ENCODE assay signal across 1 cellular context in the genomic region with DNA sequence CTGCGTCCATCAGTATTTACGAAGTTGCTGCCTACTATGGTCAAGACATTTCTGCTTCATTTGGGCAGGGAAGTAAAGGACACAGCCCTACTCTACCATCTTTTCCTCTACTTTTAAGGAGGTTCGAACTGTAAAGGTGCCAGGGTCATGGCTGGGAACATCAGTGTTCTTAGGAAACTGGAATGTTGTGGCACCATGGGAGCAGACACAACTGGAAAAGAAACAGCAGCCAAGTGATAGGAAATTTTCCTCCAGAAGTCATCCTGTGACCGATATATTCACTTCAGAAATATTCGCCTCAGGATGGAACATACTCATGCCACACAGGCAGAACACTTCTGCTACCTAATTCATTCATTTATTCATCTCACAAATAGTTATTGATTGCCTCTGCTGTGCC.
TF ChIP-seq lines count a peak whose summit lies in the region.

No MANE protein-coding gene starts in this region.

TF ChIP-seq in WTC11, 78 proteins besides CTCF, POLR2A, EP300 and RAD21 (continued from another document):
- TF ChIP-seq, protein P1, sequence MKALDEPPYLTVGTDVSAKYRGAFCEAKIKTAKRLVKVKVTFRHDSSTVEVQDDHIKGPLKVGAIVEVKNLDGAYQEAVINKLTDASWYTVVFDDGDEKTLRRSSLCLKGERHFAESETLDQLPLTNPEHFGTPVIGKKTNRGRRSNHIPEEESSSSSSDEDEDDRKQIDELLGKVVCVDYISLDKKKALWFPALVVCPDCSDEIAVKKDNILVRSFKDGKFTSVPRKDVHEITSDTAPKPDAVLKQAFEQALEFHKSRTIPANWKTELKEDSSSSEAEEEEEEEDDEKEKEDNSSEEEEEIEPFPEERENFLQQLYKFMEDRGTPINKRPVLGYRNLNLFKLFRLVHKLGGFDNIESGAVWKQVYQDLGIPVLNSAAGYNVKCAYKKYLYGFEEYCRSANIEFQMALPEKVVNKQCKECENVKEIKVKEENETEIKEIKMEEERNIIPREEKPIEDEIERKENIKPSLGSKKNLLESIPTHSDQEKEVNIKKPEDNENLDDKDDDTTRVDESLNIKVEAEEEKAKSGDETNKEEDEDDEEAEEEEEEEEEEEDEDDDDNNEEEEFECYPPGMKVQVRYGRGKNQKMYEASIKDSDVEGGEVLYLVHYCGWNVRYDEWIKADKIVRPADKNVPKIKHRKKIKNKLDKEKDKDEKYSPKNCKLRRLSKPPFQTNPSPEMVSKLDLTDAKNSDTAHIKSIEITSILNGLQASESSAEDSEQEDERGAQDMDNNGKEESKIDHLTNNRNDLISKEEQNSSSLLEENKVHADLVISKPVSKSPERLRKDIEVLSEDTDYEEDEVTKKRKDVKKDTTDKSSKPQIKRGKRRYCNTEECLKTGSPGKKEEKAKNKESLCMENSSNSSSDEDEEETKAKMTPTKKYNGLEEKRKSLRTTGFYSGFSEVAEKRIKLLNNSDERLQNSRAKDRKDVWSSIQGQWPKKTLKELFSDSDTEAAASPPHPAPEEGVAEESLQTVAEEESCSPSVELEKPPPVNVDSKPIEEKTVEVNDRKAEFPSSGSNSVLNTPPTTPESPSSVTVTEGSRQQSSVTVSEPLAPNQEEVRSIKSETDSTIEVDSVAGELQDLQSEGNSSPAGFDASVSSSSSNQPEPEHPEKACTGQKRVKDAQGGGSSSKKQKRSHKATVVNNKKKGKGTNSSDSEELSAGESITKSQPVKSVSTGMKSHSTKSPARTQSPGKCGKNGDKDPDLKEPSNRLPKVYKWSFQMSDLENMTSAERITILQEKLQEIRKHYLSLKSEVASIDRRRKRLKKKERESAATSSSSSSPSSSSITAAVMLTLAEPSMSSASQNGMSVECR (CRISPR knock-in tag; IDR thresholded peaks at IDR 0.05; ENCODE audit: borderline replicate concordance): no peak
- TF ChIP-seq, protein P2, sequence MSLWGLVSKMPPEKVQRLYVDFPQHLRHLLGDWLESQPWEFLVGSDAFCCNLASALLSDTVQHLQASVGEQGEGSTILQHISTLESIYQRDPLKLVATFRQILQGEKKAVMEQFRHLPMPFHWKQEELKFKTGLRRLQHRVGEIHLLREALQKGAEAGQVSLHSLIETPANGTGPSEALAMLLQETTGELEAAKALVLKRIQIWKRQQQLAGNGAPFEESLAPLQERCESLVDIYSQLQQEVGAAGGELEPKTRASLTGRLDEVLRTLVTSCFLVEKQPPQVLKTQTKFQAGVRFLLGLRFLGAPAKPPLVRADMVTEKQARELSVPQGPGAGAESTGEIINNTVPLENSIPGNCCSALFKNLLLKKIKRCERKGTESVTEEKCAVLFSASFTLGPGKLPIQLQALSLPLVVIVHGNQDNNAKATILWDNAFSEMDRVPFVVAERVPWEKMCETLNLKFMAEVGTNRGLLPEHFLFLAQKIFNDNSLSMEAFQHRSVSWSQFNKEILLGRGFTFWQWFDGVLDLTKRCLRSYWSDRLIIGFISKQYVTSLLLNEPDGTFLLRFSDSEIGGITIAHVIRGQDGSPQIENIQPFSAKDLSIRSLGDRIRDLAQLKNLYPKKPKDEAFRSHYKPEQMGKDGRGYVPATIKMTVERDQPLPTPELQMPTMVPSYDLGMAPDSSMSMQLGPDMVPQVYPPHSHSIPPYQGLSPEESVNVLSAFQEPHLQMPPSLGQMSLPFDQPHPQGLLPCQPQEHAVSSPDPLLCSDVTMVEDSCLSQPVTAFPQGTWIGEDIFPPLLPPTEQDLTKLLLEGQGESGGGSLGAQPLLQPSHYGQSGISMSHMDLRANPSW (CRISPR knock-in tag; conservative IDR thresholded peaks at IDR 0.05; ENCODE audit: low read depth): no peak
- TF ChIP-seq, protein P3, sequence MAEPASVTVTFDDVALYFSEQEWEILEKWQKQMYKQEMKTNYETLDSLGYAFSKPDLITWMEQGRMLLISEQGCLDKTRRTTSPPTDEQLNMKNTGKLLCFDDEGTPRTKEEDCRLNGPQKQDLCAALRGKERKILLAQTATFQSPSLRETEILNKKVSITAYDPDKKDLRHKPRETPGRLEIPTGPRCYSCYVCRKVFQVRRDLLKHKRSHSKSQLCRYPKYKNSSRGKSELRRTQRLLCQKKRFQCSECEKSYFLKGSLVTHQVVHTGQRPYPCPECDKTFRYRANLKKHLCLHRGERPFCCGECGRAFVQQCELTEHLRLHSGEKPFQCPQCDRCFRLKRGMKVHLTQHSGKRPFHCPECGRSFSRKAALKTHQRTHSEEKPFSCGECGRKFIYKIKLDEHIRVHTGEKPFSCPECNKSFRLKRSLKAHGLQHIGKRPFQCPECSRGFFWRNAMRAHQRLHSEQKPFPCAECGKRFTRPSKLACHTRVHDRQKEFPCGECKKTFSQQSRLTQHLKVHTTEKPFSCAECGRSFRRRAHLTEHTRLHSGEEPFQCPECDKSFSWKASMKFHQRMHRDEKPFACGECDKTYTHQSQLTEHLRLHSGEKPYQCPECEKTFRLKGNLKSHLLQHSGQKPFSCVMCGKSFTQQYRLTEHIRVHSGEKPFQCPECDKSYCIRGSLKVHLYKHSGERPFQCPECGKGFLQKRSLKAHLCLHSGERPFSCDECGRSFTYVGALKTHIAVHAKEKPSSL (CRISPR knock-in tag; conservative IDR thresholded peaks at IDR 0.05): no peak
